In genomic region chr13:112150352-112150751, GRCh38 we compare ENCODE assay signal across 28 cellular contexts.
"Had no signal": no experiment of that assay in that cellular context is flagged by ENCODE, and none has a peak within 500 bp of the region (broad histone marks: within the 10 kb centered on the region; RNA-seq: fewer than 3 reads in every experiment).

No MANE protein-coding gene starts in this region.

- H3K36me3 Mint-ChIP-seq: activated naive CD8-positive, alpha-beta T cell treated with anti-CD3 and anti-CD28 coated beads for 36 hours; immature natural killer cell; stimulated activated effector memory CD8-positive, alpha-beta T cell treated with anti-CD3 and anti-CD28 coated beads, Interleukin-12 subunit alpha, Interleukin-12 subunit beta, amount 100 ng/mL, for 72 hours had no signal

- H3K4me2 ChIP-seq: hepatocyte had no signal

- H3K4me3 Mint-ChIP-seq: activated B cell treated with CpG ODN at 0.5 μM for 24 hours; activated CD4-positive, alpha-beta T cell treated with anti-CD3 and anti-CD28 coated beads for 36 hours; activated naive CD8-positive, alpha-beta T cell treated with anti-CD3 and anti-CD28 coated beads for 36 hours; activated T-cell treated with anti-CD3 and anti-CD28 coated beads, Interleukin-2, amount 50 U/mL, for 4 hours; central memory CD8-positive, alpha-beta T cell; effector memory CD8-positive, alpha-beta T cell; immature natural killer cell; stimulated activated effector memory CD8-positive, alpha-beta T cell treated with anti-CD3 and anti-CD28 coated beads, Interleukin-12 subunit alpha, Interleukin-12 subunit beta, amount 100 ng/mL, for 72 hours; stimulated activated naive CD8-positive, alpha-beta T cell treated with anti-CD3 and anti-CD28 coated beads, Interleukin-15, amount 100 ng/mL, for 72 hours; T-helper 1 cell treated with Interleukin-12 subunit alpha and Interleukin-12 subunit beta and Interleukin-4 antibody, amounts not matched to agents 30 μg/mL and 1 μg/mL, for 36 hours had no signal

- ATAC-seq: activated CD4-positive, alpha-beta T cell treated with anti-CD3 and anti-CD28 coated beads for 36 hours; activated T-cell treated with anti-CD3 and anti-CD28 coated beads, Interleukin-2, amount 50 U/mL, for 4 hours; effector memory CD8-positive, alpha-beta T cell; esophagus mucosa; left lobe of liver; mucosa of descending colon; sciatic nerve; stimulated activated effector memory CD8-positive, alpha-beta T cell treated with anti-CD3 and anti-CD28 coated beads, Interleukin-12 subunit alpha, Interleukin-12 subunit beta, amount 100 ng/mL, for 72 hours; stimulated activated naive CD8-positive, alpha-beta T cell treated with anti-CD3 and anti-CD28 coated beads, Interleukin-15, amount 100 ng/mL, for 72 hours had no signal

- H3K9me3 Mint-ChIP-seq: activated T-cell treated with anti-CD3 and anti-CD28 coated beads, Interleukin-2, amount 50 U/mL, for 4 hours; central memory CD8-positive, alpha-beta T cell; effector memory CD8-positive, alpha-beta T cell had no signal

- H3K4me1 Mint-ChIP-seq: activated B cell treated with CpG ODN at 0.5 μM for 24 hours; activated CD4-positive, alpha-beta T cell treated with anti-CD3 and anti-CD28 coated beads for 36 hours; activated naive CD8-positive, alpha-beta T cell treated with anti-CD3 and anti-CD28 coated beads for 36 hours; central memory CD8-positive, alpha-beta T cell; immature natural killer cell; stimulated activated effector memory CD8-positive, alpha-beta T cell treated with anti-CD3 and anti-CD28 coated beads, Interleukin-12 subunit alpha, Interleukin-12 subunit beta, amount 100 ng/mL, for 72 hours; stimulated activated naive CD8-positive, alpha-beta T cell treated with anti-CD3 and anti-CD28 coated beads, Interleukin-15, amount 100 ng/mL, for 72 hours had no signal

- H3K36me3 ChIP-seq: colonic mucosa, suprapubic skin, transverse colon had no signal

- H3K9me3 ChIP-seq: colonic mucosa, mucosa of descending colon, suprapubic skin, transverse colon had no signal

- H3K27ac ChIP-seq: colonic mucosa, dorsolateral prefrontal cortex, hepatocyte, suprapubic skin, transverse colon had no signal

- H3K79me2 ChIP-seq: hepatocyte had no signal

- DNase-seq: activated B cell treated with CpG ODN at 0.5 μM for 24 hours; activated CD4-positive, alpha-beta T cell treated with anti-CD3 and anti-CD28 coated beads for 36 hours; activated CD4-positive, alpha-beta T cell treated with anti-CD3 and anti-CD28 coated beads, Interleukin-2, amount 50 U/mL, for 48 hours; activated CD8-positive, alpha-beta memory T cell treated with anti-CD3 and anti-CD28 coated beads, Interleukin-2, amount 50 U/mL, for 48 hours; activated naive CD4-positive, alpha-beta T cell treated with Interleukin-2 at 50 U/mL for 16 hours; activated naive CD8-positive, alpha-beta T cell treated with anti-CD3 and anti-CD28 coated beads for 36 hours; activated T-cell treated with anti-CD3 and anti-CD28 coated beads, Interleukin-2, amount 50 U/mL, for 4 hours; colonic mucosa; effector memory CD8-positive, alpha-beta T cell; foreskin melanocyte; glutamatergic neuron; immature natural killer cell; mucosa of descending colon; small intestine; stimulated activated CD4-positive, alpha-beta T cell treated with anti-CD3 and anti-CD28 coated beads, Interleukin-2, amount 100 ng/mL, for 24 hours; stimulated activated naive CD8-positive, alpha-beta T cell treated with anti-CD3 and anti-CD28 coated beads, Interleukin-15, amount 100 ng/mL, for 72 hours; T1000; transverse colon had no signal

- H3K27me3 ChIP-seq: colonic mucosa, hepatocyte, transverse colon had no signal

- H3K4me3 ChIP-seq: colonic mucosa, dorsolateral prefrontal cortex, hepatocyte, mucosa of descending colon, suprapubic skin, transverse colon had no signal

- H3K4me1 ChIP-seq: colonic mucosa, suprapubic skin, transverse colon had no signal

- H3K27ac Mint-ChIP-seq: activated B cell treated with CpG ODN at 0.5 μM for 24 hours; activated CD4-positive, alpha-beta T cell treated with anti-CD3 and anti-CD28 coated beads for 36 hours; activated naive CD8-positive, alpha-beta T cell treated with anti-CD3 and anti-CD28 coated beads for 36 hours; activated T-helper 2 cell treated with anti-CD3 and anti-CD28 coated beads, Interferon-gamma antibody, Interleukin-2, Interleukin-4, amounts not matched to agents 10 μg/mL and 5 μg/mL and 100 μg/mL, durations not matched to agents 14 hours and 24 hours and 36 hours; effector memory CD8-positive, alpha-beta T cell; immature natural killer cell; stimulated activated effector memory CD8-positive, alpha-beta T cell treated with anti-CD3 and anti-CD28 coated beads, Interleukin-12 subunit alpha, Interleukin-12 subunit beta, amount 100 ng/mL, for 72 hours; stimulated activated naive CD8-positive, alpha-beta T cell treated with anti-CD3 and anti-CD28 coated beads, Interleukin-15, amount 100 ng/mL, for 72 hours; T-helper 1 cell treated with Interleukin-12 subunit alpha and Interleukin-12 subunit beta and Interleukin-4 antibody, amounts not matched to agents 30 μg/mL and 1 μg/mL, for 36 hours had no signal
